ENCODE assay signal across 8 cellular contexts in genomic region chr4:74098628-74098995, GRCh38. TPM values are rescaled to one million over a fixed set of nuclear protein-coding genes. Genes with fewer than 3 reads are reported as not detected.
DNase-seq lines count a peak whose midpoint lies in the region; ATAC-seq, FAIRE-seq and TF ChIP-seq lines count a peak whose summit lies in the region.

No MANE protein-coding gene starts in this region.

- peak; percentile 31 for TF ChIP-seq CTCF in BJ (IDR thresholded peaks at IDR 0.05; ENCODE audit: insufficient read depth, low read depth, low read length)
- no peak for TF ChIP-seq CTCF in endothelial cell of umbilical vein (IDR thresholded peaks at IDR 0.05; ENCODE audit: extremely low read depth in 1 of 2, insufficient read depth in 1 of 2, low read depth in 1 of 2, low read length in 2 of 2)
- TF ChIP-seq CTCF in GM10248 (IDR thresholded peaks at IDR 0.05; ENCODE audit: control extremely low read depth, extremely low read depth, low read depth, missing control alignments) = no peak

- H3K4me3 Mint-ChIP-seq in naive thymus-derived CD8-positive, alpha-beta T cell = peak overlapping the region; percentile 66 to 89 (median 82)

- no peaks in the 10 kb centered on the region for H4K20me1 ChIP-seq in endothelial cell of umbilical vein (replicated peaks; ENCODE audit: control insufficient read depth, extremely low read depth, insufficient read depth, low read length)

- POLR2A ChIA-PET in BJ (lab: Charles Lee) = interaction anchor here (0.7 to 1.0 kb wide), 2 partner anchors 10 to 16 kb away, joined by 3 read pairs; no protein-coding TSS in a partner anchor
- POLR2A ChIA-PET in endothelial cell of umbilical vein (lab: Charles Lee) = interaction anchor here (0.6 to 2.1 kb wide), 6 partner anchors 11 to 227 kb away, joined by 3 to 12 read pairs (median 5); partner anchors contain the start of genes CXCL3 and CXCL5
- POLR2A ChIA-PET in naive thymus-derived CD8-positive, alpha-beta T cell (lab: Charles Lee) = no interaction called here
- POLR2A ChIA-PET in GM10248 (lab: Yijun Ruan, JAX) = no interaction called here

- H3K9me3 Mint-ChIP-seq in naive thymus-derived CD8-positive, alpha-beta T cell = no peaks in the 10 kb centered on the region

- H3K4me3 ChIP-seq in BJ (ENCODE audit: low read depth, low read length) = peak overlapping the region; percentile 64
- peak overlapping the region; percentile 62 for H3K4me3 ChIP-seq in MG63
- H3K4me3 ChIP-seq in endothelial cell of umbilical vein (replicated peaks in 1 of 3; ENCODE audit: insufficient read depth in 1 of 3, low read depth in 1 of 3, low read length in 3 of 3) = peak overlapping the region; percentile 46 to 85 (median 69)

- dilution Hi-C loops in endothelial cell of umbilical vein (cut with MboI; ENCODE audit: extremely low pct_ligation_motif_present, low sequenced_read_pairs) = no loop called here

- peak overlapping the region in 1 of 10 donors; percentile 44 for H3K27ac Mint-ChIP-seq in naive thymus-derived CD8-positive, alpha-beta T cell

- BruUV-seq in endothelial cell of umbilical vein (replicated peaks; lab: Mats Ljungman, UMichigan) = no TSS peak

- H3K27me3 Mint-ChIP-seq in naive thymus-derived CD8-positive, alpha-beta T cell = peaks cover 45 to 82% (median 55%) of the 10 kb centered on the region in 5 donors

- DNase-seq in BJ (ENCODE audit: low read depth) = no peak
- DNase-seq in MG63 = no peak
- peak; percentile 38 for DNase-seq in endothelial cell of umbilical vein (ENCODE audit: low read depth, low spot score)
- DNase-seq in naive thymus-derived CD8-positive, alpha-beta T cell = peak in 1 of 10 donors; percentile 4
- DNase-seq in activated effector memory CD4-positive, alpha-beta T cell treated with Interleukin-2 at 50 U/mL for 16 hours = no peak
- no peak for DNase-seq in GM10248 (ENCODE audit: extremely low spot score)
- no peak for DNase-seq in activated CD4-positive, alpha-beta T cell treated with anti-CD3 and anti-CD28 coated beads, Interleukin-2, amount 50 U/mL, for 1 hour

- no peaks in the 10 kb centered on the region for H3K9me3 ChIP-seq in MG63
- H3K9me3 ChIP-seq in endothelial cell of umbilical vein (replicated peaks; ENCODE audit: control insufficient read depth, insufficient read depth, low read length) = no peaks in the 10 kb centered on the region

- intact Hi-C loops in endothelial cell of umbilical vein (cut with micrococcal nuclease) = loop anchor here (2.0 to 10.0 kb wide), 3 partner anchors 18 to 370 kb away; partner anchors contain the start of gene CXCL1

- TF ChIP-seq POLR2A in endothelial cell of umbilical vein (IDR thresholded peaks at IDR 0.05; ENCODE audit: low read depth, low read length) = no peak

- H3K36me3 ChIP-seq in BJ (ENCODE audit: control insufficient read depth, insufficient read depth, low read length) (no peaks in the 10 kb centered on the region), MG63 (no peaks in the 10 kb centered on the region), endothelial cell of umbilical vein (ENCODE audit: control insufficient read depth in 2 of 2, extremely low read depth in 1 of 2, insufficient read depth in 2 of 2, low read length in 2 of 2) (no peaks in the 10 kb centered on the region)

- H3K79me2 ChIP-seq in endothelial cell of umbilical vein (ENCODE audit: control insufficient read depth, insufficient read depth, low read length) = no peaks in the 10 kb centered on the region

- peaks cover 9 to 20% (median 16%) of the 10 kb centered on the region in 4 donors for H3K4me1 Mint-ChIP-seq in naive thymus-derived CD8-positive, alpha-beta T cell

- peaks cover 31% of the 10 kb centered on the region for H3K4me1 ChIP-seq in endothelial cell of umbilical vein (ENCODE audit: control insufficient read depth, extremely low read depth, insufficient read depth, low read length)

- peak overlapping the region; percentile 94 for H3K9ac ChIP-seq in endothelial cell of umbilical vein (replicated peaks; ENCODE audit: extremely low read depth, insufficient read depth, low read length)

- ATAC-seq in naive thymus-derived CD8-positive, alpha-beta T cell = no peak
- ATAC-seq in HG03571 (IDR thresholded peaks at IDR 0.05; ENCODE audit: unreplicated experiment) = no peak

- peak overlapping the region; percentile 65 for H2AFZ ChIP-seq in endothelial cell of umbilical vein (ENCODE audit: low read depth, low read length)

- H3K27ac ChIP-seq in endothelial cell of umbilical vein (ENCODE audit: insufficient read depth, low read depth, low read length) = peak overlapping the region; percentile 83

- no peaks in the 10 kb centered on the region for H3K36me3 Mint-ChIP-seq in naive thymus-derived CD8-positive, alpha-beta T cell

- no peaks in the 10 kb centered on the region for H3K27me3 ChIP-seq in BJ (ENCODE audit: control insufficient read depth, insufficient read depth, low read length)
- H3K27me3 ChIP-seq in MG63 = no peaks in the 10 kb centered on the region
- no peaks in the 10 kb centered on the region for H3K27me3 ChIP-seq in endothelial cell of umbilical vein (ENCODE audit: control insufficient read depth in 2 of 2, insufficient read depth in 2 of 2, low read length in 2 of 2)

- FAIRE-seq in endothelial cell of umbilical vein (lab: Jason Lieb, UNC) = no peak

- H3K9me1 ChIP-seq in endothelial cell of umbilical vein (replicated peaks; ENCODE audit: control insufficient read depth, extremely low read depth, insufficient read depth, low read length) = no peaks in the 10 kb centered on the region

- H3K4me2 ChIP-seq in endothelial cell of umbilical vein (ENCODE audit: insufficient read depth, low read length) = peak overlapping the region; percentile 85

- CTCF ChIA-PET in BJ (lab: Yijun Ruan, JAX) (interaction anchor here (0.6 to 2.6 kb wide), 11 partner anchors 10 to 513 kb away, joined by 3 to 21 read pairs (median 3); no protein-coding TSS in a partner anchor), endothelial cell of umbilical vein (lab: Charles Lee) (interaction anchor here (0.8 to 4.2 kb wide), 23 partner anchors 8 to 506 kb away, joined by 3 to 55 read pairs (median 7); partner anchors contain the start of genes CXCL3, CXCL5 and MTHFD2L), GM10248 (lab: Yijun Ruan, JAX) (interaction anchor here (0.9 kb wide), 1 partner anchor 35 kb away, joined by 3 read pairs; no protein-coding TSS in a partner anchor)

TF ChIP-seq in endothelial cell of umbilical vein, 7 proteins besides CTCF, POLR2A, EP300 and RAD21:
- no peak for TF ChIP-seq MYC (IDR thresholded peaks at IDR 0.05; ENCODE audit: low read depth, low read length)
- TF ChIP-seq FOS (IDR thresholded peaks at IDR 0.05; ENCODE audit: borderline replicate concordance, insufficient read depth, low read length) = no peak
- TF ChIP-seq EZH2 (IDR thresholded peaks at IDR 0.05; ENCODE audit: borderline replicate concordance, low read depth, low read length, severe bottlenecking) = no peak
- TF ChIP-seq GATA2 (IDR thresholded peaks at IDR 0.05; ENCODE audit: insufficient read depth, insufficient read length, low read depth, low read length) = no peak
- TF ChIP-seq JUN (IDR thresholded peaks at IDR 0.05; ENCODE audit: borderline replicate concordance, insufficient read depth, insufficient read length, low read depth) = no peak

RNA-seq across cellular contexts. Expression of gene CXCL2, which starts 0.4 kb away (rescaled TPM):
- polyA plus RNA-seq in BJ (2011; rRNA removed) = 0.63 and 0.82 TPM in 2 replicates
- 0.71 and 0.87 TPM in 2 replicates for polyA minus RNA-seq in BJ (2011; rRNA and poly(A)+ RNA removed)
- not detected in 2 replicates for total RNA-seq in MG63 (2014; rRNA removed; shearing (Covaris generic); ENCODE audit: low replicate concordance)
- total RNA-seq in endothelial cell of umbilical vein = 6.2 and 8.6 TPM in 2 replicates
- 15.1 and 15.9 TPM in 2 replicates for polyA plus RNA-seq in endothelial cell of umbilical vein
- polyA plus RNA-seq in endothelial cell of umbilical vein (2011; cell fraction: cytosol; rRNA removed) = 15.3 and 24.9 TPM in 2 replicates
- polyA plus RNA-seq in endothelial cell of umbilical vein (2011; cell fraction: nucleus; rRNA removed) = 72.1 and 85.7 TPM in 2 replicates
- polyA plus RNA-seq in endothelial cell of umbilical vein (2012) = 8.9 and 11.1 TPM in 2 replicates
- polyA minus RNA-seq in endothelial cell of umbilical vein = 4.0 and 4.9 TPM in 2 replicates
- 68.0 TPM for polyA minus RNA-seq in endothelial cell of umbilical vein (2011; cell fraction: cytosol; rRNA and poly(A)+ RNA removed)
- polyA minus RNA-seq in endothelial cell of umbilical vein (2011; cell fraction: nucleus; rRNA and poly(A)+ RNA removed) = 36.4 and 70.3 TPM in 2 replicates
- total RNA-seq in naive thymus-derived CD8-positive, alpha-beta T cell = not detected
- not detected for polyA plus RNA-seq in naive thymus-derived CD8-positive, alpha-beta T cell

RNA-seq across cellular contexts. Expression of gene MTHFD2L, which starts 59.3 kb away (rescaled TPM):
- 1.7 and 4.3 TPM in 2 replicates for polyA plus RNA-seq in BJ (2011; rRNA removed)
- 3.5 and 4.0 TPM in 2 replicates for polyA minus RNA-seq in BJ (2011; rRNA and poly(A)+ RNA removed)
- 6.7 and 21.3 TPM in 2 replicates for total RNA-seq in MG63 (2014; rRNA removed; shearing (Covaris generic); ENCODE audit: low replicate concordance)
- 12.4 and 15.2 TPM in 2 replicates for total RNA-seq in endothelial cell of umbilical vein
- polyA plus RNA-seq in endothelial cell of umbilical vein = 4.4 and 6.9 TPM in 2 replicates
- polyA plus RNA-seq in endothelial cell of umbilical vein (2011; cell fraction: cytosol; rRNA removed) = 5.7 and 5.8 TPM in 2 replicates
- 10.9 and 17.7 TPM in 2 replicates for polyA plus RNA-seq in endothelial cell of umbilical vein (2011; cell fraction: nucleus; rRNA removed)
- polyA plus RNA-seq in endothelial cell of umbilical vein (2012) = 5.8 and 9.6 TPM in 2 replicates
- polyA minus RNA-seq in endothelial cell of umbilical vein = 10.8 and 12.9 TPM in 2 replicates
- polyA minus RNA-seq in endothelial cell of umbilical vein (2011; cell fraction: cytosol; rRNA and poly(A)+ RNA removed) = 9.7 TPM
- polyA minus RNA-seq in endothelial cell of umbilical vein (2011; cell fraction: nucleus; rRNA and poly(A)+ RNA removed) = 40.7 and 49.2 TPM in 2 replicates
- 10 to 100 TPM; 13.3 to 14.8 TPM for total RNA-seq in naive thymus-derived CD8-positive, alpha-beta T cell
- 1 to 10 TPM; 5.2 to 7.8 (median 6.5) TPM for polyA plus RNA-seq in naive thymus-derived CD8-positive, alpha-beta T cell

Comparison
In these comparisons a context has a peak if more than half of its experiments do, and no peak if none do; other contexts are left out.
1. POLR2A ChIA-PET loops: an anchor here in BJ (0.7 to 1.0 kb wide) and endothelial cell of umbilical vein (0.6 to 2.1 kb wide); none called in naive thymus-derived CD8-positive, alpha-beta T cell and GM10248.